Comparison of ENCODE assay signal across 1 cellular context in the genomic region with DNA sequence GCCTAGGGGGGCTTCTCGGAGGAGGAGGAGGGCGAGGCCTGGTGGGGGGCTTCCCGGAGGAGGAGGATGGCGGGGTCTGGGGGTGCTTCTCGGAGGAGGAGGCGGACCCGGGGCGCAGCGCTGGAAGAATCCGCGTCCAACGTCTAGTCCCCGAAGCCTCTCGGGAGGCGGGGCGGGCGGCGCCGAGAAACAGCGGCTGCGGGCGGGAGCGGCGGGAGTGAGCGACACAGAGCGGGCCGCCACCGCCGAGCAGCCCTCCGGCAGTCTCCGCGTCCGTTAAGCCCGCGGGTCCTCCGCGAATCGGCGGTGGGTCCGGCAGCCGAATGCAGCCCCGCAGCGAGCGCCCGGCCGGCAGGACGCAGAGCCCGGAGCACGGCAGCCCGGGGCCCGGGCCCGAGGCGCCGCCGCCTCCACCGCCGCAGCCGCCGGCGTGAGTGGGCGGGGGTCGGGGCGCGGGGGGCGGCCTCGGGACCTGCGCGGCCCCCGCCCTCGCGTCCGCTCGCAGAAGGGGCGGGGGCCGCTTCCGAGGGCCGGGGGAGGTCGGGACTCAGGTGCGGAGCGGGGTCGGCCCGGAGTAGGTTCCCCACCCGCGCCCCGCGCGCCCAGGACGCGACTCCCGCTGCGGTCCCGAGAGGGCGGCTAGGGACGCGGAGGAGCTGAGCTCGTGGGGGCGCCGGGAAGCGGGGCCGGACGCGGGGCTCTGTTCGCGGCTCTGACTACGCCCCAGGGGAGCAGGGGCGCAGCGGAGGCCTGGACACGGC.
TF ChIP-seq lines count a peak whose summit lies in the region.

A gene (plus strand): TSS at position 214 of the 761 bp plus-strand sequence. CDS start 110 bp downstream, at position 324.

TF ChIP-seq in HepG2, 621 proteins besides CTCF, POLR2A, EP300 and RAD21 (continued from another document and continues in another):
- TF ChIP-seq, protein P1, sequence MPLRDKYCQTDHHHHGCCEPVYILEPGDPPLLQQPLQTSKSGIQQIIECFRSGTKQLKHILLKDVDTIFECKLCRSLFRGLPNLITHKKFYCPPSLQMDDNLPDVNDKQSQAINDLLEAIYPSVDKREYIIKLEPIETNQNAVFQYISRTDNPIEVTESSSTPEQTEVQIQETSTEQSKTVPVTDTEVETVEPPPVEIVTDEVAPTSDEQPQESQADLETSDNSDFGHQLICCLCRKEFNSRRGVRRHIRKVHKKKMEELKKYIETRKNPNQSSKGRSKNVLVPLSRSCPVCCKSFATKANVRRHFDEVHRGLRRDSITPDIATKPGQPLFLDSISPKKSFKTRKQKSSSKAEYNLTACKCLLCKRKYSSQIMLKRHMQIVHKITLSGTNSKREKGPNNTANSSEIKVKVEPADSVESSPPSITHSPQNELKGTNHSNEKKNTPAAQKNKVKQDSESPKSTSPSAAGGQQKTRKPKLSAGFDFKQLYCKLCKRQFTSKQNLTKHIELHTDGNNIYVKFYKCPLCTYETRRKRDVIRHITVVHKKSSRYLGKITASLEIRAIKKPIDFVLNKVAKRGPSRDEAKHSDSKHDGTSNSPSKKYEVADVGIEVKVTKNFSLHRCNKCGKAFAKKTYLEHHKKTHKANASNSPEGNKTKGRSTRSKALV (CRISPR knock-in tag; IDR thresholded peaks at IDR 0.05), result no peak
- TF ChIP-seq ZNF354B (CRISPR knock-in tag; IDR thresholded peaks at IDR 0.05), result no peak
- no peak for TF ChIP-seq ZNF138 (CRISPR knock-in tag; IDR thresholded peaks at IDR 0.05; ENCODE audit: low read depth)
- no peak for TF ChIP-seq EED (CRISPR knock-in tag; IDR thresholded peaks at IDR 0.05)
- peak; percentile 54 for TF ChIP-seq ZFX (CRISPR knock-in tag; IDR thresholded peaks at IDR 0.05; ENCODE audit: low read depth)
- TF ChIP-seq, protein P2, sequence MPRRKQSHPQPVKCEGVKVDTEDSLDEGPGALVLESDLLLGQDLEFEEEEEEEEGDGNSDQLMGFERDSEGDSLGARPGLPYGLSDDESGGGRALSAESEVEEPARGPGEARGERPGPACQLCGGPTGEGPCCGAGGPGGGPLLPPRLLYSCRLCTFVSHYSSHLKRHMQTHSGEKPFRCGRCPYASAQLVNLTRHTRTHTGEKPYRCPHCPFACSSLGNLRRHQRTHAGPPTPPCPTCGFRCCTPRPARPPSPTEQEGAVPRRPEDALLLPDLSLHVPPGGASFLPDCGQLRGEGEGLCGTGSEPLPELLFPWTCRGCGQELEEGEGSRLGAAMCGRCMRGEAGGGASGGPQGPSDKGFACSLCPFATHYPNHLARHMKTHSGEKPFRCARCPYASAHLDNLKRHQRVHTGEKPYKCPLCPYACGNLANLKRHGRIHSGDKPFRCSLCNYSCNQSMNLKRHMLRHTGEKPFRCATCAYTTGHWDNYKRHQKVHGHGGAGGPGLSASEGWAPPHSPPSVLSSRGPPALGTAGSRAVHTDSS (CRISPR knock-in tag; conservative IDR thresholded peaks at IDR 0.05), result no peak
- 0 out of 2 replicates have a peak, but pooled peaks have one; percentile 36 for TF ChIP-seq KMT2A (CRISPR knock-in tag; IDR thresholded peaks at IDR 0.05)
- no peak for TF ChIP-seq ZNF256 (CRISPR knock-in tag; conservative IDR thresholded peaks at IDR 0.05)
- TF ChIP-seq, protein P3, sequence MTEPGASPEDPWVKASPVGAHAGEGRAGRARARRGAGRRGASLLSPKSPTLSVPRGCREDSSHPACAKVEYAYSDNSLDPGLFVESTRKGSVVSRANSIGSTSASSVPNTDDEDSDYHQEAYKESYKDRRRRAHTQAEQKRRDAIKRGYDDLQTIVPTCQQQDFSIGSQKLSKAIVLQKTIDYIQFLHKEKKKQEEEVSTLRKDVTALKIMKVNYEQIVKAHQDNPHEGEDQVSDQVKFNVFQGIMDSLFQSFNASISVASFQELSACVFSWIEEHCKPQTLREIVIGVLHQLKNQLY (CRISPR knock-in tag; IDR thresholded peaks at IDR 0.05), result no peak
- TF ChIP-seq SMAD3 (CRISPR knock-in tag; IDR thresholded peaks at IDR 0.05), result no peak
- no peak for TF ChIP-seq ELF3 (CRISPR knock-in tag; IDR thresholded peaks at IDR 0.05)
- TF ChIP-seq ARID2 (CRISPR knock-in tag; IDR thresholded peaks at IDR 0.05; ENCODE audit: borderline replicate concordance), result no peak
- TF ChIP-seq JUN (CRISPR knock-in tag; IDR thresholded peaks at IDR 0.05), result 0 out of 2 replicates have a peak, but pooled peaks have one; percentile 17
- TF ChIP-seq BRCA1 (CRISPR knock-in tag; IDR thresholded peaks at IDR 0.05), result no peak
- TF ChIP-seq MTA1 (CRISPR knock-in tag; IDR thresholded peaks at IDR 0.05; ENCODE audit: borderline replicate concordance), result 0 out of 2 replicates have a peak, but pooled peaks have one; percentile 14
- TF ChIP-seq MTA3 (CRISPR knock-in tag; IDR thresholded peaks at IDR 0.05), result no peak
- no peak for TF ChIP-seq CCDC6 (CRISPR knock-in tag; IDR thresholded peaks at IDR 0.05)
- TF ChIP-seq, protein P4, sequence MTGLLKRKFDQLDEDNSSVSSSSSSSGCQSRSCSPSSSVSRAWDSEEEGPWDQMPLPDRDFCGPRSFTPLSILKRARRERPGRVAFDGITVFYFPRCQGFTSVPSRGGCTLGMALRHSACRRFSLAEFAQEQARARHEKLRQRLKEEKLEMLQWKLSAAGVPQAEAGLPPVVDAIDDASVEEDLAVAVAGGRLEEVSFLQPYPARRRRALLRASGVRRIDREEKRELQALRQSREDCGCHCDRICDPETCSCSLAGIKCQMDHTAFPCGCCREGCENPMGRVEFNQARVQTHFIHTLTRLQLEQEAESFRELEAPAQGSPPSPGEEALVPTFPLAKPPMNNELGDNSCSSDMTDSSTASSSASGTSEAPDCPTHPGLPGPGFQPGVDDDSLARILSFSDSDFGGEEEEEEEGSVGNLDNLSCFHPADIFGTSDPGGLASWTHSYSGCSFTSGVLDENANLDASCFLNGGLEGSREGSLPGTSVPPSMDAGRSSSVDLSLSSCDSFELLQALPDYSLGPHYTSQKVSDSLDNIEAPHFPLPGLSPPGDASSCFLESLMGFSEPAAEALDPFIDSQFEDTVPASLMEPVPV (CRISPR knock-in tag; IDR thresholded peaks at IDR 0.05), result no peak
- TF ChIP-seq AKAP8 (CRISPR knock-in tag; IDR thresholded peaks at IDR 0.05), result 0 out of 2 replicates have a peak, but pooled peaks have one; percentile 17
- TF ChIP-seq IRX3 (CRISPR knock-in tag; IDR thresholded peaks at IDR 0.05; ENCODE audit: borderline replicate concordance, low read depth), result no peak
- TF ChIP-seq SKI (IDR thresholded peaks at IDR 0.05; ENCODE audit: partially characterized antibody), result peak; percentile 28
- TF ChIP-seq, protein P5, sequence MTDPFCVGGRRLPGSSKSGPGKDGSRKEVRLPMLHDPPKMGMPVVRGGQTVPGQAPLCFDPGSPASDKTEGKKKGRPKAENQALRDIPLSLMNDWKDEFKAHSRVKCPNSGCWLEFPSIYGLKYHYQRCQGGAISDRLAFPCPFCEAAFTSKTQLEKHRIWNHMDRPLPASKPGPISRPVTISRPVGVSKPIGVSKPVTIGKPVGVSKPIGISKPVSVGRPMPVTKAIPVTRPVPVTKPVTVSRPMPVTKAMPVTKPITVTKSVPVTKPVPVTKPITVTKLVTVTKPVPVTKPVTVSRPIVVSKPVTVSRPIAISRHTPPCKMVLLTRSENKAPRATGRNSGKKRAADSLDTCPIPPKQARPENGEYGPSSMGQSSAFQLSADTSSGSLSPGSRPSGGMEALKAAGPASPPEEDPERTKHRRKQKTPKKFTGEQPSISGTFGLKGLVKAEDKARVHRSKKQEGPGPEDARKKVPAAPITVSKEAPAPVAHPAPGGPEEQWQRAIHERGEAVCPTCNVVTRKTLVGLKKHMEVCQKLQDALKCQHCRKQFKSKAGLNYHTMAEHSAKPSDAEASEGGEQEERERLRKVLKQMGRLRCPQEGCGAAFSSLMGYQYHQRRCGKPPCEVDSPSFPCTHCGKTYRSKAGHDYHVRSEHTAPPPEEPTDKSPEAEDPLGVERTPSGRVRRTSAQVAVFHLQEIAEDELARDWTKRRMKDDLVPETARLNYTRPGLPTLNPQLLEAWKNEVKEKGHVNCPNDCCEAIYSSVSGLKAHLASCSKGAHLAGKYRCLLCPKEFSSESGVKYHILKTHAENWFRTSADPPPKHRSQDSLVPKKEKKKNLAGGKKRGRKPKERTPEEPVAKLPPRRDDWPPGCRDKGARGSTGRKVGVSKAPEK (CRISPR knock-in tag; IDR thresholded peaks at IDR 0.05; ENCODE audit: borderline replicate concordance), result no peak
- no peak for TF ChIP-seq DNMT3B (CRISPR knock-in tag; conservative IDR thresholded peaks at IDR 0.05)
- TF ChIP-seq, protein P6, sequence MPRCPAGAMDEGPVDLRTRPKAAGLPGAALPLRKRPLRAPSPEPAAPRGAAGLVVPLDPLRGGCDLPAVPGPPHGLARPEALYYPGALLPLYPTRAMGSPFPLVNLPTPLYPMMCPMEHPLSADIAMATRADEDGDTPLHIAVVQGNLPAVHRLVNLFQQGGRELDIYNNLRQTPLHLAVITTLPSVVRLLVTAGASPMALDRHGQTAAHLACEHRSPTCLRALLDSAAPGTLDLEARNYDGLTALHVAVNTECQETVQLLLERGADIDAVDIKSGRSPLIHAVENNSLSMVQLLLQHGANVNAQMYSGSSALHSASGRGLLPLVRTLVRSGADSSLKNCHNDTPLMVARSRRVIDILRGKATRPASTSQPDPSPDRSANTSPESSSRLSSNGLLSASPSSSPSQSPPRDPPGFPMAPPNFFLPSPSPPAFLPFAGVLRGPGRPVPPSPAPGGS (CRISPR knock-in tag; IDR thresholded peaks at IDR 0.05), result no peak
- TF ChIP-seq, protein P7, sequence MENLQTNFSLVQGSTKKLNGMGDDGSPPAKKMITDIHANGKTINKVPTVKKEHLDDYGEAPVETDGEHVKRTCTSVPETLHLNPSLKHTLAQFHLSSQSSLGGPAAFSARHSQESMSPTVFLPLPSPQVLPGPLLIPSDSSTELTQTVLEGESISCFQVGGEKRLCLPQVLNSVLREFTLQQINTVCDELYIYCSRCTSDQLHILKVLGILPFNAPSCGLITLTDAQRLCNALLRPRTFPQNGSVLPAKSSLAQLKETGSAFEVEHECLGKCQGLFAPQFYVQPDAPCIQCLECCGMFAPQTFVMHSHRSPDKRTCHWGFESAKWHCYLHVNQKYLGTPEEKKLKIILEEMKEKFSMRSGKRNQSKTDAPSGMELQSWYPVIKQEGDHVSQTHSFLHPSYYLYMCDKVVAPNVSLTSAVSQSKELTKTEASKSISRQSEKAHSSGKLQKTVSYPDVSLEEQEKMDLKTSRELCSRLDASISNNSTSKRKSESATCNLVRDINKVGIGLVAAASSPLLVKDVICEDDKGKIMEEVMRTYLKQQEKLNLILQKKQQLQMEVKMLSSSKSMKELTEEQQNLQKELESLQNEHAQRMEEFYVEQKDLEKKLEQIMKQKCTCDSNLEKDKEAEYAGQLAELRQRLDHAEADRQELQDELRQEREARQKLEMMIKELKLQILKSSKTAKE (CRISPR knock-in tag; IDR thresholded peaks at IDR 0.05; ENCODE audit: borderline replicate concordance), result no peak
- no peak for TF ChIP-seq WIZ (CRISPR knock-in tag; IDR thresholded peaks at IDR 0.05)
- TF ChIP-seq ZNF672 (CRISPR knock-in tag; IDR thresholded peaks at IDR 0.05), result no peak
- TF ChIP-seq ZNF616 (CRISPR knock-in tag; IDR thresholded peaks at IDR 0.05; ENCODE audit: low read depth), result no peak; the same call in 1 of the 2 replicates
- no peak for TF ChIP-seq KLF13 (CRISPR knock-in tag; IDR thresholded peaks at IDR 0.05)
- TF ChIP-seq ZNF737 (CRISPR knock-in tag; IDR thresholded peaks at IDR 0.05; ENCODE audit: borderline replicate concordance), result no peak
- TF ChIP-seq NR1H2 (CRISPR knock-in tag; IDR thresholded peaks at IDR 0.05; ENCODE audit: borderline replicate concordance, low read depth), result no peak
- no peak for TF ChIP-seq REL (CRISPR knock-in tag; conservative IDR thresholded peaks at IDR 0.05)
- TF ChIP-seq, protein P8, sequence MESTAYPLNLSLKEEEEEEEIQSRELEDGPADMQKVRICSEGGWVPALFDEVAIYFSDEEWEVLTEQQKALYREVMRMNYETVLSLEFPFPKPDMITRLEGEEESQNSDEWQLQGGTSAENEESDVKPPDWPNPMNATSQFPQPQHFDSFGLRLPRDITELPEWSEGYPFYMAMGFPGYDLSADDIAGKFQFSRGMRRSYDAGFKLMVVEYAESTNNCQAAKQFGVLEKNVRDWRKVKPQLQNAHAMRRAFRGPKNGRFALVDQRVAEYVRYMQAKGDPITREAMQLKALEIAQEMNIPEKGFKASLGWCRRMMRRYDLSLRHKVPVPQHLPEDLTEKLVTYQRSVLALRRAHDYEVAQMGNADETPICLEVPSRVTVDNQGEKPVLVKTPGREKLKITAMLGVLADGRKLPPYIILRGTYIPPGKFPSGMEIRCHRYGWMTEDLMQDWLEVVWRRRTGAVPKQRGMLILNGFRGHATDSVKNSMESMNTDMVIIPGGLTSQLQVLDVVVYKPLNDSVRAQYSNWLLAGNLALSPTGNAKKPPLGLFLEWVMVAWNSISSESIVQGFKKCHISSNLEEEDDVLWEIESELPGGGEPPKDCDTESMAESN (CRISPR knock-in tag; conservative IDR thresholded peaks at IDR 0.05), result 0 out of 2 replicates have a peak, but pooled peaks have one; percentile 34
- TF ChIP-seq RFX3 (CRISPR knock-in tag; IDR thresholded peaks at IDR 0.05), result no peak
- TF ChIP-seq NKX3-1 (CRISPR knock-in tag; IDR thresholded peaks at IDR 0.05), result no peak
- no peak for TF ChIP-seq TBX3 (IDR thresholded peaks at IDR 0.05; ENCODE audit: borderline replicate concordance)
- no peak for TF ChIP-seq GTF3A (CRISPR knock-in tag; conservative IDR thresholded peaks at IDR 0.05)
- no peak for TF ChIP-seq CENPX (CRISPR knock-in tag; IDR thresholded peaks at IDR 0.05)
- TF ChIP-seq KLF15 (CRISPR knock-in tag; IDR thresholded peaks at IDR 0.05; ENCODE audit: borderline replicate concordance), result no peak
- no peak for TF ChIP-seq KDM3A (CRISPR knock-in tag; IDR thresholded peaks at IDR 0.05; ENCODE audit: low read depth)
- TF ChIP-seq RBFOX2 (IDR thresholded peaks at IDR 0.05; ENCODE audit: low read depth, low read length), result peak; percentile 61; the same call in 1 of the 2 replicates
- TF ChIP-seq, protein P9, sequence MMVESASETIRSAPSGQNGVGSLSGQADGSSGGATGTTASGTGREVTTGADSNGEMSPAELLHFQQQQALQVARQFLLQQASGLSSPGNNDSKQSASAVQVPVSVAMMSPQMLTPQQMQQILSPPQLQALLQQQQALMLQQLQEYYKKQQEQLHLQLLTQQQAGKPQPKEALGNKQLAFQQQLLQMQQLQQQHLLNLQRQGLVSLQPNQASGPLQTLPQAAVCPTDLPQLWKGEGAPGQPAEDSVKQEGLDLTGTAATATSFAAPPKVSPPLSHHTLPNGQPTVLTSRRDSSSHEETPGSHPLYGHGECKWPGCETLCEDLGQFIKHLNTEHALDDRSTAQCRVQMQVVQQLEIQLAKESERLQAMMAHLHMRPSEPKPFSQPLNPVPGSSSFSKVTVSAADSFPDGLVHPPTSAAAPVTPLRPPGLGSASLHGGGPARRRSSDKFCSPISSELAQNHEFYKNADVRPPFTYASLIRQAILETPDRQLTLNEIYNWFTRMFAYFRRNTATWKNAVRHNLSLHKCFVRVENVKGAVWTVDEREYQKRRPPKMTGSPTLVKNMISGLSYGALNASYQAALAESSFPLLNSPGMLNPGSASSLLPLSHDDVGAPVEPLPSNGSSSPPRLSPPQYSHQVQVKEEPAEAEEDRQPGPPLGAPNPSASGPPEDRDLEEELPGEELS (CRISPR knock-in tag; IDR thresholded peaks at IDR 0.05), result no peak
- no peak for TF ChIP-seq ZNF780A (CRISPR knock-in tag; IDR thresholded peaks at IDR 0.05)
- no peak for TF ChIP-seq KDM4B (CRISPR knock-in tag; IDR thresholded peaks at IDR 0.05)
- TF ChIP-seq U2AF2 (IDR thresholded peaks at IDR 0.05; ENCODE audit: low read depth, low read length), result no peak
- no peak for TF ChIP-seq TBP (CRISPR knock-in tag; IDR thresholded peaks at IDR 0.05)
